Comparison of ENCODE assay signal across 9 cellular contexts in genomic region chr1:84253891-84254290, GRCh38. TPM values are rescaled to one million over a fixed set of nuclear protein-coding genes. Genes with fewer than 3 reads are reported as not detected.
DNase-seq lines count a peak whose midpoint lies in the region; ATAC-seq and TF ChIP-seq lines count a peak whose summit lies in the region.
"Had no signal": no experiment of that assay in that cellular context is flagged by ENCODE, and none has a peak within 500 bp of the region (broad histone marks: within the 10 kb centered on the region; RNA-seq: fewer than 3 reads in every experiment).

No MANE protein-coding gene starts in this region.

- no peak for TF ChIP-seq CTCF in IMR-90 (conservative IDR thresholded peaks at IDR 0.05; ENCODE audit: low read depth, low read length)

- H3K4me2 ChIP-seq in IMR-90 (ENCODE audit: low read depth, low read length) = peak overlapping the region; percentile 16; the same call in 1 of the 2 replicates

- H3K36me3 Mint-ChIP-seq in naive thymus-derived CD4-positive, alpha-beta T cell = peaks cover 0 to 21% (median 6%) of the 10 kb centered on the region in 5 donors

- dilution Hi-C loops in IMR-90 (cut with HindIII; ENCODE audit: low sequenced_read_pairs, unreplicated experiment) = no loop called here

- no TSS peak for BruUV-seq in IMR-90 (replicated peaks; lab: Mats Ljungman, UMichigan)

- H2AFZ ChIP-seq in IMR-90 (replicated peaks; ENCODE audit: low read length, poor library complexity) = peak overlapping the region; percentile 46

- peak overlapping the region; percentile 47; the same call in 1 of the 2 replicates for H3K23ac ChIP-seq in IMR-90 (ENCODE audit: low read depth, low read length)

- peak overlapping the region; percentile 22; the same call in 1 of the 2 replicates for H3K18ac ChIP-seq in IMR-90 (ENCODE audit: low read depth, low read length)

- H2BK15ac ChIP-seq in IMR-90 (ENCODE audit: low read depth, low read length) = peak overlapping the region; percentile 60; the same call in 2 of the 3 replicates

- TF ChIP-seq POLR2A in IMR-90 (IDR thresholded peaks at IDR 0.05; ENCODE audit: low read depth, low read length) = peak; percentile 41; the same call in 1 of the 2 replicates

- CTCF ChIA-PET in IMR-90 (lab: Yijun Ruan, JAX) = no interaction called here
- CTCF ChIA-PET in naive thymus-derived CD4-positive, alpha-beta T cell (lab: Charles Lee) = no interaction called here

- H4K8ac ChIP-seq in IMR-90 (ENCODE audit: low read depth in 2 of 2, low read length in 2 of 2) = peak overlapping the region in 1 of 2 experiments; percentile 44; a peak in 1 of 4 replicates

- no peak overlapping the region for H4K5ac ChIP-seq in IMR-90 (ENCODE audit: low read depth, low read length)

- intact Hi-C loops in IMR-90 (cut with micrococcal nuclease) (loop anchor here (5.0 kb wide), 1 partner anchor 123 kb away; no protein-coding TSS in a partner anchor), right cardiac atrium (cut with DNase I) (no loop called here)
- intact Hi-C loops in naive thymus-derived CD4-positive, alpha-beta T cell (cut with micrococcal nuclease) = no loop called here

- no peak overlapping the region for H3K4me3 ChIP-seq in IMR-90 (ENCODE audit: insufficient read depth, low read depth, low read length)
- H3K4me3 ChIP-seq in right cardiac atrium (ENCODE audit: low read length) = no peak overlapping the region
- no peak overlapping the region for H3K4me3 ChIP-seq in naive thymus-derived CD4-positive, alpha-beta T cell (ENCODE audit: low read length)

- H3K9me3 ChIP-seq in IMR-90 (ENCODE audit: control insufficient read depth, insufficient read depth, low read length) (no peaks in the 10 kb centered on the region), right cardiac atrium (ENCODE audit: control insufficient read depth, low read length) (no peaks in the 10 kb centered on the region)
- no peaks in the 10 kb centered on the region for H3K9me3 ChIP-seq in naive thymus-derived CD4-positive, alpha-beta T cell (ENCODE audit: control insufficient read depth in 2 of 3, low read length in 3 of 3)

- H2BK20ac ChIP-seq in IMR-90 (ENCODE audit: low read depth, low read length) = peak overlapping the region; percentile 92

- H3K27me3 ChIP-seq in IMR-90 (ENCODE audit: control insufficient read depth, insufficient read depth, low read length) (no peaks in the 10 kb centered on the region), right cardiac atrium (ENCODE audit: control insufficient read depth, insufficient read depth) (no peaks in the 10 kb centered on the region)
- H3K27me3 ChIP-seq in naive thymus-derived CD4-positive, alpha-beta T cell (ENCODE audit: control insufficient read depth in 2 of 2, insufficient read depth in 2 of 2, low read length in 2 of 2) = no peaks in the 10 kb centered on the region

- POLR2A ChIA-PET in IMR-90 (lab: Charles Lee; ENCODE audit: unreplicated experiment) = no interaction called here
- POLR2A ChIA-PET in naive thymus-derived CD4-positive, alpha-beta T cell (lab: Charles Lee) = no interaction called here

- H4K20me1 ChIP-seq in IMR-90 (ENCODE audit: insufficient read depth, low read length) = no peaks in the 10 kb centered on the region

- peak overlapping the region; percentile 90 for H2BK5ac ChIP-seq in IMR-90 (ENCODE audit: low read depth, low read length, poor library complexity, severe bottlenecking)

- peak overlapping the region; percentile 55 for H3K4ac ChIP-seq in IMR-90 (ENCODE audit: low read depth, low read length)

- no peak; the same call in 1 of the 2 replicates for TF ChIP-seq RAD21 in IMR-90 (IDR thresholded peaks at IDR 0.05; ENCODE audit: low read length)

- no peak overlapping the region for H3K27ac Mint-ChIP-seq in naive thymus-derived CD4-positive, alpha-beta T cell

- H3K4me1 ChIP-seq in IMR-90 (ENCODE audit: control insufficient read depth, insufficient read depth, low read length) = peaks cover 5% of the 10 kb centered on the region; the same call in 1 of the 2 replicates
- peaks cover 4% of the 10 kb centered on the region for H3K4me1 ChIP-seq in right cardiac atrium (ENCODE audit: control insufficient read depth, insufficient read depth, low read length)
- H3K4me1 ChIP-seq in naive thymus-derived CD4-positive, alpha-beta T cell (ENCODE audit: control insufficient read depth in 2 of 2, insufficient read depth in 2 of 2, low read length in 2 of 2) = no peaks in the 10 kb centered on the region

- peak overlapping the region; percentile 7 for H2AK9ac ChIP-seq in IMR-90 (replicated peaks; ENCODE audit: low read depth, low read length, poor library complexity)

- peak overlapping the region; percentile 48; the same call in 1 of the 2 replicates for H2AK5ac ChIP-seq in IMR-90 (ENCODE audit: low read depth, low read length)

- DNase-seq in IMR-90 = peak; percentile 97
- peak in 52 of 56 donors; percentile 13 to 92 (median 68) for DNase-seq in amygdala (lab: John Stamatoyannopoulos, UW)
- peak; percentile 58 to 66 (median 65) for DNase-seq in right cardiac atrium
- peak in 48 of 49 donors; percentile 2 to 94 (median 72) for DNase-seq in substantia nigra (lab: John Stamatoyannopoulos, UW)
- no peak for DNase-seq in germinal center (ENCODE audit: low spot score)
- no peak for DNase-seq in naive thymus-derived CD4-positive, alpha-beta T cell
- DNase-seq: stimulated activated naive CD4-positive, alpha-beta T cell had no signal

- peaks cover 2 to 27% (median 14%) of the 10 kb centered on the region in 11 donors for H3K9me3 Mint-ChIP-seq in naive thymus-derived CD4-positive, alpha-beta T cell

- no peaks in the 10 kb centered on the region for H3K36me3 ChIP-seq in IMR-90 (ENCODE audit: control insufficient read depth, insufficient read depth, low read length)
- H3K36me3 ChIP-seq in naive thymus-derived CD4-positive, alpha-beta T cell (ENCODE audit: control insufficient read depth in 2 of 3, insufficient read depth in 3 of 3, low read length in 3 of 3) = no peaks in the 10 kb centered on the region

- no peaks in the 10 kb centered on the region for H3K79me1 ChIP-seq in IMR-90 (ENCODE audit: low read depth in 1 of 2, low read length in 2 of 2)

- peaks cover 9% of the 10 kb centered on the region for H3K9me1 ChIP-seq in IMR-90 (ENCODE audit: insufficient read depth, low read length)

- H3K14ac ChIP-seq in IMR-90 (replicated peaks; ENCODE audit: low read depth, low read length) = 0 out of 2 replicates have a peak overlapping the region, but pooled peaks have one; percentile 37

- H3K56ac ChIP-seq in IMR-90 (ENCODE audit: extremely low read depth, insufficient read depth, low read length) = no peak overlapping the region

- H3K27me3 Mint-ChIP-seq in naive thymus-derived CD4-positive, alpha-beta T cell = peaks cover 0 to 3% (median 0%) of the 10 kb centered on the region in 5 donors

- H3K9ac ChIP-seq in IMR-90 (ENCODE audit: low read depth, low read length) = no peak overlapping the region

- in situ Hi-C loops in IMR-90 (cut with MboI; ENCODE audit: low sequenced_read_pairs) = no loop called here

- H2BK120ac ChIP-seq in IMR-90 (ENCODE audit: low read depth, low read length) = peak overlapping the region; percentile 89

- 0% methylated on average over 2 of the region's 4 CpGs; no CpG with 5 or more reads in 1 of the 2 experiments for WGBS in IMR-90 (ENCODE audit: extremely low coverage in 2 of 2, insufficient read length in 1 of 2), 2 experiments
- WGBS in right cardiac atrium = 20% methylated on average over 4 of the region's 4 CpGs

- H4K91ac ChIP-seq in IMR-90 (ENCODE audit: insufficient read depth, low read depth, low read length) = 0 out of 2 replicates have a peak overlapping the region, but pooled peaks have one; percentile 19

- no peaks in the 10 kb centered on the region for H3K4me1 Mint-ChIP-seq in naive thymus-derived CD4-positive, alpha-beta T cell

- peak; percentile 90 for ATAC-seq in IMR-90 (ENCODE audit: low read depth)
- peak; percentile 88 to 94 for ATAC-seq in right cardiac atrium
- no peak for ATAC-seq in GM19397 (IDR thresholded peaks at IDR 0.05; ENCODE audit: unreplicated experiment)
- ATAC-seq in naive thymus-derived CD4-positive, alpha-beta T cell = no peak
- ATAC-seq in HG02798 (IDR thresholded peaks at IDR 0.05; ENCODE audit: poor library complexity, unreplicated experiment) = no peak

- no peak overlapping the region for H3K4me3 Mint-ChIP-seq in naive thymus-derived CD4-positive, alpha-beta T cell

- no peak overlapping the region for H3K27ac ChIP-seq in IMR-90 (ENCODE audit: insufficient read depth, low read length)
- no peak overlapping the region for H3K27ac ChIP-seq in right cardiac atrium (ENCODE audit: low read length)
- H3K27ac ChIP-seq in substantia nigra (ENCODE audit: low read depth, low read length, poor library complexity, severe bottlenecking) = peak overlapping the region; percentile 88
- H3K27ac ChIP-seq in naive thymus-derived CD4-positive, alpha-beta T cell (ENCODE audit: low read depth, low read length) = no peak overlapping the region

TF ChIP-seq in IMR-90, 13 proteins besides CTCF, POLR2A, EP300 and RAD21:
- TF ChIP-seq CHD1 (IDR thresholded peaks at IDR 0.05; ENCODE audit: low read depth, low read length) (no peak), CEBPB (IDR thresholded peaks at IDR 0.05; ENCODE audit: low read depth, low read length) (peak; percentile 95), BHLHE40 (IDR thresholded peaks at IDR 0.05; ENCODE audit: low read depth, low read length) (peak; percentile 67), FOS (IDR thresholded peaks at IDR 0.05; ENCODE audit: low read depth, low read length) (peak; percentile 89), RCOR1 (IDR thresholded peaks at IDR 0.05; ENCODE audit: insufficient replicate concordance, low read length) (peak; percentile 63), MAFK (IDR thresholded peaks at IDR 0.05; ENCODE audit: low read depth, low read length) (no peak)

RNA-seq across cellular contexts. Expression of gene SAMD13, which starts 47.6 kb away (rescaled TPM):
- 0.36 and 0.56 TPM in 2 replicates for total RNA-seq in IMR-90 (2012; rRNA removed)
- 0.27 and 0.34 TPM in 2 replicates for polyA plus RNA-seq in IMR-90 (2012; rRNA removed)
- 0.17 TPM in 1 of 2 replicates, not detected in the other for polyA plus RNA-seq in IMR-90 (2012; cell fraction: cytosol; rRNA removed)
- polyA plus RNA-seq in IMR-90 (2012; cell fraction: nucleus; rRNA removed; ENCODE audit: low replicate concordance) = 0.16 TPM in 1 of 2 replicates, not detected in the other
- total RNA-seq in right cardiac atrium = 1 to 10 TPM in 3 of 4 donors, under 1 TPM in 1; 0.92 to 2.9 (median 1.7) TPM
- polyA plus RNA-seq in right cardiac atrium = 1.2 TPM
- under 1 TPM in 3 of 5 experiments, not detected in 2; 0.27 to 0.75 (median 0.51) TPM for total RNA-seq in naive thymus-derived CD4-positive, alpha-beta T cell
- polyA plus RNA-seq in naive thymus-derived CD4-positive, alpha-beta T cell = under 1 TPM; 0.41 to 0.43 TPM

Comparison
In these comparisons a context has a peak if more than half of its experiments do, and no peak if none do; other contexts are left out.
1. ATAC-seq: peak in IMR-90 (single experiment) and right cardiac atrium (2 of 2); none in GM19397 (single experiment), naive thymus-derived CD4-positive, alpha-beta T cell (single experiment) and HG02798 (single experiment).
2. DNase-seq: peak in IMR-90 (single experiment), amygdala (52 of 56), right cardiac atrium (3 of 3) and substantia nigra (48 of 49); none in germinal center (single experiment) and naive thymus-derived CD4-positive, alpha-beta T cell (0 of 9).